In genomic region chr17:16081507-16082087, GRCh38 we compare ENCODE assay signal across 17 cellular contexts.
DNase-seq lines count a peak whose midpoint lies in the region; ATAC-seq, FAIRE-seq and TF ChIP-seq lines count a peak whose summit lies in the region.
"Had no signal": no experiment of that assay in that cellular context is flagged by ENCODE, and none has a peak within 500 bp of the region (broad histone marks: within the 10 kb centered on the region; RNA-seq: fewer than 3 reads in every experiment).

No MANE protein-coding gene starts in this region.

- no peaks in the 10 kb centered on the region for H3K27me3 ChIP-seq in HepG2 (ENCODE audit: control insufficient read depth in 1 of 2, insufficient read depth in 2 of 2, low read length in 2 of 2)
- no peaks in the 10 kb centered on the region for H3K27me3 ChIP-seq in right lobe of liver
- no peaks in the 10 kb centered on the region for H3K27me3 ChIP-seq in uterus
- H3K27me3 ChIP-seq in small intestine (ENCODE audit: control insufficient read depth in 2 of 2, insufficient read depth in 2 of 2, low read length in 2 of 2) = no peaks in the 10 kb centered on the region
- no peaks in the 10 kb centered on the region for H3K27me3 ChIP-seq in Karpas-422 (ENCODE audit: low read length)
- H3K27me3 ChIP-seq: BLaER1 had no signal

- H3K4me3 ChIP-seq in HepG2 (replicated peaks in 1 of 3; ENCODE audit: insufficient read depth in 1 of 3, low read depth in 2 of 3, low read length in 3 of 3) (no peak overlapping the region), right lobe of liver (no peak overlapping the region), uterus (no peak overlapping the region), small intestine (ENCODE audit: low read depth in 1 of 2, low read length in 2 of 2) (no peak overlapping the region), Karpas-422 (ENCODE audit: low read length) (no peak overlapping the region)
- H3K4me3 ChIP-seq: BLaER1, GM12878, GM23248 had no signal

- H3K4me1 ChIP-seq in HepG2 (ENCODE audit: insufficient read depth, low read length) (peaks cover 11% of the 10 kb centered on the region; the same call in 1 of the 2 replicates), right lobe of liver (no peaks in the 10 kb centered on the region), uterus (no peaks in the 10 kb centered on the region), small intestine (ENCODE audit: control insufficient read depth in 2 of 2, insufficient read depth in 1 of 2, low read depth in 1 of 2, low read length in 1 of 2) (no peaks in the 10 kb centered on the region), Karpas-422 (ENCODE audit: low read length) (no peaks in the 10 kb centered on the region)
- H3K4me1 ChIP-seq: BLaER1 had no signal

- H3K9me2 ChIP-seq in Karpas-422 (replicated peaks; ENCODE audit: insufficient read depth, low read length) = no peaks in the 10 kb centered on the region

- no peaks in the 10 kb centered on the region for H3K79me2 ChIP-seq in HepG2 (ENCODE audit: insufficient read depth, low read length)
- peaks cover 32% of the 10 kb centered on the region for H3K79me2 ChIP-seq in Karpas-422 (ENCODE audit: low read length)

- 94% methylated on average over 1 of the region's 1 CpG for WGBS in HepG2 (ENCODE audit: low lambda C conversion rate)
- WGBS in right lobe of liver (ENCODE audit: insufficient coverage, low coverage, low lambda C conversion rate, missing lambda C conversion rate) = 100% methylated on average over 1 of the region's 1 CpG
- 98 to 100% (median 100%) methylated on average over 1 of the region's 1 CpG for WGBS in small intestine, 3 donors

- DNase-seq in HepG2 (ENCODE audit: low spot score) = peak; percentile 72
- DNase-seq in right lobe of liver = no peak
- DNase-seq in SK-MEL-5 (ENCODE audit: low read depth, low spot score) = peak; percentile 8
- DNase-seq in iPS-NIHi7 (ENCODE audit: extremely low spot score) = peak; percentile 14
- no peak for DNase-seq in uterus
- DNase-seq in small intestine = no peak
- DNase-seq in Karpas-422 = no peak
- DNase-seq in UCSD-AML1 (lab: John Stamatoyannopoulos, UW; ENCODE audit: unreplicated experiment) = no peak
- DNase-seq: 8988T, AML-193, Calu3, DMS 273 treated with DMSO at 0.1 percent for 48 hours, GM23248, H7 had no signal

- H3K9me3 ChIP-seq in HepG2 (ENCODE audit: low read length) (peaks cover 9% of the 10 kb centered on the region), right lobe of liver (no peaks in the 10 kb centered on the region), uterus (no peaks in the 10 kb centered on the region), small intestine (ENCODE audit: control insufficient read depth, low read depth) (no peaks in the 10 kb centered on the region), Karpas-422 (ENCODE audit: low read length) (no peaks in the 10 kb centered on the region)
- H3K9me3 ChIP-seq: BLaER1 had no signal

- H3K27ac ChIP-seq in HepG2 (ENCODE audit: extremely low read length, insufficient read depth, low read length) (peak overlapping the region; percentile 3), right lobe of liver (no peak overlapping the region), uterus (peak overlapping the region; percentile 5 to 82), small intestine (ENCODE audit: low read depth in 1 of 2, low read length in 1 of 2) (no peak overlapping the region), Karpas-422 (ENCODE audit: low read length) (no peak overlapping the region)
- H3K27ac ChIP-seq: BLaER1, GM23248 had no signal

- no peaks in the 10 kb centered on the region for H4K20me1 ChIP-seq in HepG2 (ENCODE audit: insufficient read depth, low read length)
- no peaks in the 10 kb centered on the region for H4K20me1 ChIP-seq in Karpas-422 (ENCODE audit: insufficient read depth, low read depth, low read length)
- H4K20me1 ChIP-seq: BLaER1 had no signal

- TF ChIP-seq RAD21 in HepG2 (CRISPR knock-in tag; IDR thresholded peaks at IDR 0.05) = no peak

- H3K9ac ChIP-seq in HepG2 (ENCODE audit: insufficient read depth, low read depth, low read length) = no peak overlapping the region
- H3K9ac ChIP-seq in Karpas-422 (ENCODE audit: low read length) = no peak overlapping the region
- H3K9ac ChIP-seq: BLaER1, GM23248 had no signal

- TF ChIP-seq CTCF in HepG2 (CRISPR knock-in tag; IDR thresholded peaks at IDR 0.05) (no peak), right lobe of liver (IDR thresholded peaks at IDR 0.05) (no peak), uterus (IDR thresholded peaks at IDR 0.05) (no peak)

- ATAC-seq in HepG2 (peak; percentile 97), right lobe of liver (no peak)
- ATAC-seq: GM12878 had no signal

- in situ Hi-C loops in HepG2 (cut with HindIII; ENCODE audit: extremely low pct_ligation_motif_present, low pct_unique_long_range_greater_than_20kb) (no loop called here), SK-MEL-5 (cut with HindIII; ENCODE audit: low pct_unique_long_range_greater_than_20kb, low sequenced_read_pairs) (no loop called here)

- POLR2A ChIA-PET in HepG2 (lab: Yijun Ruan, JAX) = interaction anchor here (0.6 to 1.3 kb wide), 2 partner anchors 120 to 356 kb away, joined by 3 to 4 read pairs; no protein-coding TSS in a partner anchor

- H3K36me3 ChIP-seq in HepG2 (replicated peaks in 1 of 2; ENCODE audit: control insufficient read depth in 1 of 2, insufficient read depth in 2 of 2, low read length in 2 of 2) = peaks cover 14 to 56% of the 10 kb centered on the region in 2 experiments
- peaks cover 5 to 34% (median 8%) of the 10 kb centered on the region in 4 donors for H3K36me3 ChIP-seq in right lobe of liver
- H3K36me3 ChIP-seq in uterus = no peaks in the 10 kb centered on the region
- H3K36me3 ChIP-seq in small intestine (ENCODE audit: control insufficient read depth in 2 of 2, insufficient read depth in 2 of 2, low read length in 2 of 2) = peaks cover 9 to 29% of the 10 kb centered on the region in 2 donors
- H3K36me3 ChIP-seq in Karpas-422 (ENCODE audit: insufficient read depth, low read length) = peaks cover 28% of the 10 kb centered on the region

- CTCF ChIA-PET in HepG2 (lab: Yijun Ruan, JAX; ENCODE audit: low intra/inter-chr PET ratio, low total read pairs) = no interaction called here

- intact Hi-C loops in HepG2 (cut with micrococcal nuclease; ENCODE audit: unreplicated experiment) = no loop called here
- intact Hi-C loops in right lobe of liver (cut with DNase I) = no loop called here
- intact Hi-C loops in uterus (cut with DNase I; ENCODE audit: low total_unique reads) = no loop called here

- BruUV-seq in HepG2 (replicated peaks; lab: Mats Ljungman, UMichigan) = no TSS peak

- TF ChIP-seq POLR2A in HepG2 (IDR thresholded peaks at IDR 0.05; ENCODE audit: insufficient read depth in 1 of 2, low read depth in 2 of 2, low read length in 2 of 2) (no peak), right lobe of liver (IDR thresholded peaks at IDR 0.05) (no peak), uterus (IDR thresholded peaks at IDR 0.05) (no peak)

- peak; percentile 91 for FAIRE-seq in HepG2 (lab: Jason Lieb, UNC)
- FAIRE-seq in small intestine (lab: Jason Lieb, UNC) = no peak
- FAIRE-seq: GM12878, GM18507 had no signal

- TF ChIP-seq EP300 in HepG2 (IDR thresholded peaks at IDR 0.05; ENCODE audit: low read depth in 2 of 2, low read length in 2 of 2) = peak in 1 of 2 experiments; percentile 24; a peak in 1 of 4 replicates
- TF ChIP-seq EP300 in HepG2 (CRISPR knock-in tag; IDR thresholded peaks at IDR 0.05; ENCODE audit: borderline replicate concordance) = no peak

- H3K4me2 ChIP-seq in HepG2 (ENCODE audit: low read depth, low read length) (no peak overlapping the region), Karpas-422 (ENCODE audit: low read depth, low read length, poor library complexity, severe bottlenecking) (no peak overlapping the region)
- H3K4me2 ChIP-seq: BLaER1 had no signal

- H2AFZ ChIP-seq in HepG2 (ENCODE audit: low read length) = no peak overlapping the region
- H2AFZ ChIP-seq in Karpas-422 (ENCODE audit: low read length) = no peak overlapping the region
- H2AFZ ChIP-seq: GM23248 had no signal

TF ChIP-seq in HepG2, 621 proteins besides CTCF, POLR2A, EP300 and RAD21 (continues in another document):
- TF ChIP-seq RBM22 (optimal IDR thresholded peaks at IDR 0.05; ENCODE audit: low read length) (peak; percentile 24), ZNF264 (CRISPR knock-in tag; IDR thresholded peaks at IDR 0.05) (no peak), ZNF672 (CRISPR knock-in tag; IDR thresholded peaks at IDR 0.05) (no peak), NFE2 (CRISPR knock-in tag; IDR thresholded peaks at IDR 0.05) (no peak), REL (CRISPR knock-in tag; conservative IDR thresholded peaks at IDR 0.05) (no peak), KMT2A (CRISPR knock-in tag; IDR thresholded peaks at IDR 0.05) (no peak), FOXO1 (CRISPR knock-in tag; IDR thresholded peaks at IDR 0.05) (peak; percentile 30; the same call in 1 of the 2 replicates), ATF4 (CRISPR knock-in tag; IDR thresholded peaks at IDR 0.05) (no peak), ZMAT3 (CRISPR knock-in tag; conservative IDR thresholded peaks at IDR 0.05) (no peak), GABPA (IDR thresholded peaks at IDR 0.05; ENCODE audit: low read depth, low read length) (no peak), GABPA (CRISPR knock-in tag; IDR thresholded peaks at IDR 0.05; ENCODE audit: low read depth) (no peak)

Comparison
In these comparisons a context has a peak if more than half of its experiments do, and no peak if none do; other contexts are left out.
1. DNase-seq: peak in HepG2 (single experiment), SK-MEL-5 (single experiment) and iPS-NIHi7 (single experiment); none in right lobe of liver (0 of 3), uterus (0 of 2), small intestine (single experiment), Karpas-422 (single experiment) and UCSD-AML1 (single experiment).
2. H3K27ac ChIP-seq: peak in HepG2 (single experiment) and uterus (2 of 2); none in right lobe of liver (0 of 3), small intestine (0 of 2) and Karpas-422 (single experiment).